Comparison of ENCODE assay signal across 1 cellular context in genomic region chr17:58120195-58120822, GRCh38.
TF ChIP-seq lines count a peak whose summit lies in the region.

No MANE protein-coding gene starts in this region.

TF ChIP-seq in HepG2, 621 proteins besides CTCF, POLR2A, EP300 and RAD21 (continued from another document and continues in another):
- no peak for TF ChIP-seq JARID2 (CRISPR knock-in tag; IDR thresholded peaks at IDR 0.05; ENCODE audit: insufficient replicate concordance)
- TF ChIP-seq THAP9 (CRISPR knock-in tag; IDR thresholded peaks at IDR 0.05; ENCODE audit: borderline replicate concordance), result no peak
- peak; percentile 91; the same call in 1 of the 2 replicates for TF ChIP-seq ZBTB49 (CRISPR knock-in tag; IDR thresholded peaks at IDR 0.05; ENCODE audit: borderline replicate concordance)
- peak; percentile 55 for TF ChIP-seq NCOA2 (CRISPR knock-in tag; IDR thresholded peaks at IDR 0.05)
- TF ChIP-seq ZNF530 (CRISPR knock-in tag; IDR thresholded peaks at IDR 0.05; ENCODE audit: low read depth), result no peak
- peak; percentile 64 for TF ChIP-seq THAP11 (CRISPR knock-in tag; IDR thresholded peaks at IDR 0.05)
- no peak for TF ChIP-seq CEBPG (CRISPR knock-in tag; IDR thresholded peaks at IDR 0.05)
- no peak for TF ChIP-seq YEATS4 (CRISPR knock-in tag; IDR thresholded peaks at IDR 0.05; ENCODE audit: borderline replicate concordance)
- no peak for TF ChIP-seq PHF5A (CRISPR knock-in tag; IDR thresholded peaks at IDR 0.05; ENCODE audit: low read depth, unreplicated experiment)
- TF ChIP-seq GPBP1L1 (CRISPR knock-in tag; IDR thresholded peaks at IDR 0.05), result no peak
- 0 out of 2 replicates have a peak, but pooled peaks have one; percentile 61 for TF ChIP-seq MLXIP (CRISPR knock-in tag; IDR thresholded peaks at IDR 0.05; ENCODE audit: borderline replicate concordance)
- TF ChIP-seq ZUFSP (CRISPR knock-in tag; IDR thresholded peaks at IDR 0.05; ENCODE audit: borderline replicate concordance), result no peak
- TF ChIP-seq ZBTB46 (CRISPR knock-in tag; IDR thresholded peaks at IDR 0.05; ENCODE audit: borderline replicate concordance), result no peak
- no peak for TF ChIP-seq ZNF703 (CRISPR knock-in tag; IDR thresholded peaks at IDR 0.05; ENCODE audit: borderline replicate concordance)
- no peak for TF ChIP-seq UBTF (CRISPR knock-in tag; IDR thresholded peaks at IDR 0.05)
- no peak for TF ChIP-seq HHEX (CRISPR knock-in tag; IDR thresholded peaks at IDR 0.05)
- TF ChIP-seq ZNF710 (CRISPR knock-in tag; IDR thresholded peaks at IDR 0.05; ENCODE audit: borderline replicate concordance), result no peak
- TF ChIP-seq FOSL2 (CRISPR knock-in tag; IDR thresholded peaks at IDR 0.05), result peak; percentile 36; the same call in 1 of the 2 replicates
- TF ChIP-seq CREB3 (CRISPR knock-in tag; IDR thresholded peaks at IDR 0.05), result no peak
- TF ChIP-seq IRF2 (CRISPR knock-in tag; IDR thresholded peaks at IDR 0.05), result peak; percentile 72
- no peak; the same call in 1 of the 2 replicates for TF ChIP-seq ZMAT3 (CRISPR knock-in tag; conservative IDR thresholded peaks at IDR 0.05)
- TF ChIP-seq GABPB1 (CRISPR knock-in tag; IDR thresholded peaks at IDR 0.05), result no peak; the same call in 1 of the 2 replicates
- TF ChIP-seq CENPX (CRISPR knock-in tag; IDR thresholded peaks at IDR 0.05), result no peak
- peak; percentile 80; the same call in 1 of the 2 replicates for TF ChIP-seq ZNF232 (CRISPR knock-in tag; IDR thresholded peaks at IDR 0.05; ENCODE audit: borderline replicate concordance)
- no peak for TF ChIP-seq RELA (CRISPR knock-in tag; IDR thresholded peaks at IDR 0.05)
- TF ChIP-seq RORA (CRISPR knock-in tag; IDR thresholded peaks at IDR 0.05), result no peak
- no peak for TF ChIP-seq PLRG1 (conservative IDR thresholded peaks at IDR 0.05)
- TF ChIP-seq ASH2L (IDR thresholded peaks at IDR 0.05; ENCODE audit: insufficient read length, low read depth, low read length), result no peak
- TF ChIP-seq ZNF572 (CRISPR knock-in tag; IDR thresholded peaks at IDR 0.05), result no peak
- TF ChIP-seq DPF2 (CRISPR knock-in tag; IDR thresholded peaks at IDR 0.05; ENCODE audit: borderline replicate concordance, low read depth), result no peak
- TF ChIP-seq PATZ1 (CRISPR knock-in tag; IDR thresholded peaks at IDR 0.05), result no peak
